ENCODE assay signal across 8 cellular contexts in genomic region chr10:104231784-104232612, GRCh38. TPM values are rescaled to one million over a fixed set of nuclear protein-coding genes. Genes with fewer than 3 reads are reported as not detected.
DNase-seq lines count a peak whose midpoint lies in the region; ATAC-seq, FAIRE-seq and TF ChIP-seq lines count a peak whose summit lies in the region.

Gene CFAP43, minus strand, starts transcription at chr10:104232364. Its CDS starts 118 bp downstream, at chr10:104232246.

- no peaks in the 10 kb centered on the region for H3K36me3 ChIP-seq in keratinocyte (ENCODE audit: control insufficient read depth in 2 of 2, extremely low read depth in 1 of 2, insufficient read depth in 2 of 2, low read length in 2 of 2)

- peaks cover 13% of the 10 kb centered on the region for H3K27me3 Mint-ChIP-seq in activated CD4-positive, alpha-beta T cell treated with anti-CD3 and anti-CD28 coated beads for 36 hours

- POLR2A ChIA-PET in activated CD4-positive, alpha-beta T cell treated with anti-CD3 and anti-CD28 coated beads for 36 hours (lab: Charles Lee): interaction anchor here (0.7 to 1.4 kb wide), 2 partner anchors 23 to 37 kb away, joined by 3 read pairs; partner anchors contain the start of genes GSTO1 and GSTO2

- peak within 1 kb of the TSS; percentile 87 for H3K4me2 ChIP-seq in keratinocyte (ENCODE audit: control insufficient read depth, extremely low read depth, insufficient read depth, low read depth, low read length)

- H3K4me1 ChIP-seq in keratinocyte (ENCODE audit: control insufficient read depth, extremely low read depth, insufficient read depth, low read length): no peaks in the 10 kb centered on the region

- H4K20me1 ChIP-seq in keratinocyte (ENCODE audit: control insufficient read depth, extremely low read depth, insufficient read depth, low read length): no peaks in the 10 kb centered on the region

- dilution Hi-C loops in keratinocyte (cut with MboI; ENCODE audit: extremely low pct_ligation_motif_present, low sequenced_read_pairs): no loop called here

- TF ChIP-seq CTCF in choroid plexus epithelial cell (conservative IDR thresholded peaks at IDR 0.05; ENCODE audit: low read depth, low read length) (no peak), keratinocyte (optimal IDR thresholded peaks at IDR 0.05 in 1 of 3, IDR thresholded peaks at IDR 0.05 in 1 of 3, conservative IDR thresholded peaks at IDR 0.05 in 1 of 3; ENCODE audit: extremely low read depth in 1 of 3, insufficient read depth in 2 of 3, low read length in 3 of 3) (no peak)

- H3K79me2 ChIP-seq in keratinocyte (ENCODE audit: control insufficient read depth, insufficient read depth, low read length): no peaks in the 10 kb centered on the region

- peaks cover 10% of the 10 kb centered on the region for H3K9me3 Mint-ChIP-seq in activated CD4-positive, alpha-beta T cell treated with anti-CD3 and anti-CD28 coated beads for 36 hours (ENCODE audit: low read depth)

- CTCF ChIA-PET in activated CD4-positive, alpha-beta T cell treated with anti-CD3 and anti-CD28 coated beads for 36 hours (lab: Charles Lee): interaction anchor here (0.6 to 2.0 kb wide), 4 partner anchors 43 to 345 kb away, joined by 3 to 6 read pairs (median 3); no protein-coding TSS in a partner anchor

- H3K9ac ChIP-seq in keratinocyte (ENCODE audit: control insufficient read depth, extremely low read depth, insufficient read depth, low read length): peak within 1 kb of the TSS; percentile 91

- H3K4me1 Mint-ChIP-seq in activated CD4-positive, alpha-beta T cell treated with anti-CD3 and anti-CD28 coated beads for 36 hours: peaks cover 5% of the 10 kb centered on the region

- no peaks in the 10 kb centered on the region for H3K36me3 Mint-ChIP-seq in activated CD4-positive, alpha-beta T cell treated with anti-CD3 and anti-CD28 coated beads for 36 hours (ENCODE audit: low read depth)

- peak within 1 kb of the TSS; percentile 78 for H3K4me3 Mint-ChIP-seq in activated CD4-positive, alpha-beta T cell treated with anti-CD3 and anti-CD28 coated beads for 36 hours

- H3K9me3 ChIP-seq in keratinocyte (ENCODE audit: control insufficient read depth, low read depth, low read length): no peaks in the 10 kb centered on the region

- no peaks in the 10 kb centered on the region for H3K27me3 ChIP-seq in keratinocyte (ENCODE audit: control insufficient read depth, extremely low read depth, insufficient read depth, low read length)

- peak within 1 kb of the TSS; percentile 88 for H2AFZ ChIP-seq in keratinocyte (ENCODE audit: control insufficient read depth, low read length)

- H3K27ac Mint-ChIP-seq in activated CD4-positive, alpha-beta T cell treated with anti-CD3 and anti-CD28 coated beads for 36 hours: peak within 1 kb of the TSS; percentile 21

- no peaks in the 10 kb centered on the region for H3K9me1 ChIP-seq in keratinocyte (ENCODE audit: control insufficient read depth, extremely low read depth, insufficient read depth, low read length)

- ATAC-seq in GM19025 (IDR thresholded peaks at IDR 0.05; ENCODE audit: low read depth, unreplicated experiment): peak; percentile 100
- peak; percentile 100 for ATAC-seq in HG03342 (IDR thresholded peaks at IDR 0.05; ENCODE audit: unreplicated experiment)
- ATAC-seq in activated CD4-positive, alpha-beta T cell treated with anti-CD3 and anti-CD28 coated beads for 36 hours: peak; percentile 100

- peak; percentile 99 for FAIRE-seq in keratinocyte (lab: Jason Lieb, UNC)

- DNase-seq in AG08395 (ENCODE audit: low spot score): peak; percentile 100
- DNase-seq in NCI-H446 (lab: John Stamatoyannopoulos, UW): peak; percentile 59 to 87
- peak; percentile 100 for DNase-seq in activated CD4-positive, alpha-beta T cell treated with anti-CD3 and anti-CD28 coated beads for 36 hours
- peak; percentile 97 for DNase-seq in choroid plexus epithelial cell (ENCODE audit: low read depth)
- peak; percentile 79 for DNase-seq in keratinocyte (ENCODE audit: low read depth, low spot score)
- DNase-seq in stimulated activated CD4-positive, alpha-beta T cell treated with anti-CD3 and anti-CD28 coated beads, Interleukin-12 subunit alpha, Interleukin-12 subunit beta, amount 100 ng/mL, for 4 hours: peak; percentile 100

- H3K27ac ChIP-seq in keratinocyte (ENCODE audit: control insufficient read depth, insufficient read depth, low read length): peak within 1 kb of the TSS; percentile 78

- intact Hi-C loops in activated CD4-positive, alpha-beta T cell treated with anti-CD3 and anti-CD28 coated beads for 36 hours (cut with DNase I, micrococcal nuclease): loop anchor here (1.0 to 2.0 kb wide), 7 partner anchors 22 to 314 kb away; partner anchors contain the start of genes GSTO1 (in 2 of the 2), CFAP58 (in 1 of the 2), GSTO2 (in 1 of the 2) and STN1 (in 1 of the 2)

- H3K4me3 ChIP-seq in choroid plexus epithelial cell (ENCODE audit: low read depth, low read length): peak within 1 kb of the TSS; percentile 93
- peak within 1 kb of the TSS; percentile 67 to 82 (median 68) for H3K4me3 ChIP-seq in keratinocyte (ENCODE audit: control insufficient read depth in 2 of 3, extremely low read depth in 1 of 3, insufficient read depth in 2 of 3, low read depth in 1 of 3, low read length in 3 of 3)

RNA-seq across cellular contexts. Expression of gene CFAP43, which starts in this region (rescaled TPM):
- total RNA-seq in activated CD4-positive, alpha-beta T cell treated with anti-CD3 and anti-CD28 coated beads for 36 hours: under 1 TPM; 0.09 TPM
- 0.20 to 0.26 TPM (median 0.25 TPM) in 3 replicates for polyA plus RNA-seq in keratinocyte
- 1.0 TPM for polyA plus RNA-seq in keratinocyte (2011; ENCODE audit: low read depth)
- 0.23 TPM in 2 replicates for polyA plus RNA-seq in keratinocyte (2011; cell fraction: cytosol; rRNA removed)
- 0.43 and 0.67 TPM in 2 replicates for polyA plus RNA-seq in keratinocyte (2011; cell fraction: nucleus; rRNA removed)
- polyA plus RNA-seq in keratinocyte (2012; ENCODE audit: low replicate concordance): 0.13 and 0.23 TPM in 2 replicates
- 0.10 to 0.35 TPM in 2 of 3 replicates, not detected in the other for polyA minus RNA-seq in keratinocyte
- not detected for polyA minus RNA-seq in keratinocyte (2011; cell fraction: cytosol; rRNA and poly(A)+ RNA removed)
- polyA minus RNA-seq in keratinocyte (2011; cell fraction: nucleus; rRNA and poly(A)+ RNA removed): 0.21 and 0.85 TPM in 2 replicates

Comparison
In these comparisons a context has a peak if more than half of its experiments do, and no peak if none do; other contexts are left out.
1. Peak in every context shown above with its lines: DNase-seq, ATAC-seq, H3K4me3 ChIP-seq and H3K27ac ChIP-seq.
2. Peak in DNase-seq and ATAC-seq in activated CD4-positive, alpha-beta T cell treated with anti-CD3 and anti-CD28 coated beads for 36 hours; RNA of the gene not detected or under 1 TPM.